10 cellular contexts compared by ENCODE assay signal in genomic region chr17:18267927-18268711, GRCh38. TPM values are rescaled to one million over a fixed set of nuclear protein-coding genes. Genes with fewer than 3 reads are reported as not detected.
A peak's percentile ranks its signal among the peaks of the same experiment; 100 is the strongest.
DNase-seq lines count a peak whose midpoint lies in the region; ATAC-seq and TF ChIP-seq lines count a peak whose summit lies in the region.
"Had no signal": no experiment of that assay in that cellular context is flagged by ENCODE, and none has a peak within 500 bp of the region (broad histone marks: within the 10 kb centered on the region; RNA-seq: fewer than 3 reads in every experiment).

No MANE protein-coding gene starts in this region.

- no peaks in the 10 kb centered on the region for H3K9me3 Mint-ChIP-seq in Caco-2 (ENCODE audit: unreplicated experiment)
- no peaks in the 10 kb centered on the region for H3K9me3 Mint-ChIP-seq in osteocyte (ENCODE audit: unreplicated experiment)

- TF ChIP-seq CTCF in Caco-2 (IDR thresholded peaks at IDR 0.05; ENCODE audit: insufficient read depth in 1 of 2, low read depth in 1 of 2, low read length in 1 of 2, severe bottlenecking in 1 of 2, unreplicated experiment in 1 of 2) = no peak
- TF ChIP-seq CTCF in IMR-90 (conservative IDR thresholded peaks at IDR 0.05; ENCODE audit: low read depth, low read length) = no peak
- no peak for TF ChIP-seq CTCF in lower lobe of right lung (IDR thresholded peaks at IDR 0.05)
- TF ChIP-seq CTCF in osteocyte (IDR thresholded peaks at IDR 0.05) = no peak

- no peak overlapping the region for H3K4me2 ChIP-seq in IMR-90 (ENCODE audit: low read depth, low read length)

- CTCF ChIA-PET in Caco-2 (lab: Charles Lee) = interaction anchor here (0.6 kb wide), 1 partner anchor 28 kb away, joined by 3 read pairs; no protein-coding TSS in a partner anchor
- CTCF ChIA-PET in IMR-90 (lab: Yijun Ruan, JAX) = interaction anchor here (0.6 kb wide), 1 partner anchor 8 kb away, joined by 7 read pairs; no protein-coding TSS in a partner anchor

- H3K27me3 ChIP-seq in Caco-2 (replicated peaks; ENCODE audit: control insufficient read depth, insufficient read depth, low read length) = no peaks in the 10 kb centered on the region
- H3K27me3 ChIP-seq in IMR-90 (ENCODE audit: control insufficient read depth, insufficient read depth, low read length) = no peaks in the 10 kb centered on the region
- no peaks in the 10 kb centered on the region for H3K27me3 ChIP-seq in ectodermal cell (ENCODE audit: control insufficient read depth, insufficient read depth, low read length, poor library complexity, severe bottlenecking)
- no peaks in the 10 kb centered on the region for H3K27me3 ChIP-seq in lower lobe of right lung (ENCODE audit: low read depth)
- H3K27me3 ChIP-seq: uterus had no signal

- peaks cover 49% of the 10 kb centered on the region for H3K36me3 Mint-ChIP-seq in Caco-2 (ENCODE audit: insufficient read depth, unreplicated experiment)
- H3K36me3 Mint-ChIP-seq in osteocyte (ENCODE audit: unreplicated experiment) = peaks cover 12% of the 10 kb centered on the region

- in situ Hi-C loops in IMR-90 (cut with MboI; ENCODE audit: low sequenced_read_pairs) (no loop called here), KBM-7 (cut with MboI; ENCODE audit: low pct_unique_long_range_greater_than_20kb, low sequenced_read_pairs) (no loop called here)

- H3K36me3 ChIP-seq in Caco-2 (ENCODE audit: control insufficient read depth, insufficient read depth, low read length) (no peaks in the 10 kb centered on the region), IMR-90 (ENCODE audit: control insufficient read depth, insufficient read depth, low read length) (peaks cover 27% of the 10 kb centered on the region), ectodermal cell (ENCODE audit: control insufficient read depth, insufficient read depth, low read length) (peaks cover 5% of the 10 kb centered on the region), lower lobe of right lung (peaks cover 28% of the 10 kb centered on the region)
- H3K36me3 ChIP-seq: uterus had no signal

- H2AK5ac ChIP-seq in IMR-90 (ENCODE audit: low read depth, low read length) = peak overlapping the region; percentile 57; the same call in 1 of the 2 replicates

- peak overlapping the region; percentile 41; the same call in 1 of the 2 replicates for H2BK20ac ChIP-seq in IMR-90 (ENCODE audit: low read depth, low read length)

- peak overlapping the region; percentile 35 to 45; a peak in 1 of 4 replicates for H4K8ac ChIP-seq in IMR-90 (ENCODE audit: low read depth in 2 of 2, low read length in 2 of 2)

- peaks cover 22% of the 10 kb centered on the region for H3K9me1 ChIP-seq in IMR-90 (ENCODE audit: insufficient read depth, low read length)

- POLR2A ChIA-PET in Caco-2 (lab: Charles Lee) = interaction anchor here (0.6 to 1.0 kb wide), 4 partner anchors 9 to 85 kb away, joined by 3 to 4 read pairs (median 3); no protein-coding TSS in a partner anchor
- POLR2A ChIA-PET in IMR-90 (lab: Charles Lee; ENCODE audit: unreplicated experiment) = no interaction called here

- H2AFZ ChIP-seq in IMR-90 (replicated peaks; ENCODE audit: low read length, poor library complexity) = peak overlapping the region; percentile 44

- H3K14ac ChIP-seq in IMR-90 (replicated peaks; ENCODE audit: low read depth, low read length) = peak overlapping the region; percentile 44

- 0 out of 2 replicates have a peak overlapping the region, but pooled peaks have one; percentile 19 for H4K91ac ChIP-seq in IMR-90 (ENCODE audit: insufficient read depth, low read depth, low read length)

- TF ChIP-seq POLR2A in IMR-90 (IDR thresholded peaks at IDR 0.05; ENCODE audit: low read depth, low read length) = no peak

- no peak overlapping the region for H3K9ac ChIP-seq in IMR-90 (ENCODE audit: low read depth, low read length)

- BruUV-seq in Caco-2 (replicated peaks; lab: Mats Ljungman, UMichigan) = no TSS peak
- no TSS peak for BruUV-seq in IMR-90 (replicated peaks; lab: Mats Ljungman, UMichigan)

- H2BK120ac ChIP-seq in IMR-90 (ENCODE audit: low read depth, low read length) = peak overlapping the region; percentile 6; the same call in 1 of the 2 replicates

- ATAC-seq in IMR-90 (ENCODE audit: low read depth) (peak; percentile 85), lower lobe of right lung (peak; percentile 20 to 29)

- dilution Hi-C loops in IMR-90 (cut with HindIII; ENCODE audit: low sequenced_read_pairs, unreplicated experiment) = no loop called here

- peaks cover 6% of the 10 kb centered on the region for H3K4me1 Mint-ChIP-seq in Caco-2 (ENCODE audit: low read depth, unreplicated experiment)
- peaks cover 1% of the 10 kb centered on the region for H3K4me1 Mint-ChIP-seq in osteocyte (ENCODE audit: unreplicated experiment)

- H3K27ac ChIP-seq in IMR-90 (ENCODE audit: insufficient read depth, low read length) (no peak overlapping the region), ectodermal cell (ENCODE audit: insufficient read depth, low read depth, low read length, poor library complexity, severe bottlenecking) (peak overlapping the region; percentile 2), lower lobe of right lung (no peak overlapping the region)
- H3K27ac ChIP-seq: uterus had no signal

- TF ChIP-seq RAD21 in IMR-90 (IDR thresholded peaks at IDR 0.05; ENCODE audit: low read length) = no peak

- H2AK9ac ChIP-seq in IMR-90 (replicated peaks; ENCODE audit: low read depth, low read length, poor library complexity) = peak overlapping the region; percentile 86

- no peak overlapping the region for H3K56ac ChIP-seq in IMR-90 (ENCODE audit: extremely low read depth, insufficient read depth, low read length)

- DNase-seq in Caco-2 = no peak
- peak; percentile 73 for DNase-seq in IMR-90
- no peak for DNase-seq in lower lobe of right lung
- DNase-seq in dedifferentiated amniotic fluid mesenchymal stem cell (ENCODE audit: extremely low spot score) = no peak
- DNase-seq in AG08396 (ENCODE audit: low spot score) = no peak
- DNase-seq in KBM-7 = no peak
- no peak for DNase-seq in osteocyte (ENCODE audit: extremely low spot score, unreplicated experiment)
- DNase-seq: cortex of kidney, uterus had no signal

- H3K9me3 ChIP-seq in Caco-2 = no peaks in the 10 kb centered on the region
- H3K9me3 ChIP-seq in IMR-90 (ENCODE audit: control insufficient read depth, insufficient read depth, low read length) = no peaks in the 10 kb centered on the region
- no peaks in the 10 kb centered on the region for H3K9me3 ChIP-seq in ectodermal cell (ENCODE audit: control insufficient read depth, low read length)
- H3K9me3 ChIP-seq in lower lobe of right lung = no peaks in the 10 kb centered on the region
- H3K9me3 ChIP-seq: uterus had no signal

- WGBS in IMR-90 (ENCODE audit: extremely low coverage in 2 of 2, insufficient read length in 1 of 2), 2 experiments = 75% methylated on average over 4 of the region's 14 CpGs; no CpG with 5 or more reads in 1 of the 2 experiments
- 51 to 53% methylated on average over 14 of the region's 14 CpGs for WGBS in ectodermal cell, 2 experiments

- H3K27me3 Mint-ChIP-seq in Caco-2 (ENCODE audit: insufficient read depth, unreplicated experiment) (no peaks in the 10 kb centered on the region), osteocyte (ENCODE audit: unreplicated experiment) (no peaks in the 10 kb centered on the region)

- H3K23ac ChIP-seq in IMR-90 (ENCODE audit: low read depth, low read length) = peak overlapping the region; percentile 59

- no peak overlapping the region for H3K4me3 Mint-ChIP-seq in Caco-2 (ENCODE audit: unreplicated experiment)
- H3K4me3 Mint-ChIP-seq in osteocyte (ENCODE audit: unreplicated experiment) = no peak overlapping the region

- H3K4me3 ChIP-seq in Caco-2 (ENCODE audit: low read depth, low read length) (no peak overlapping the region), IMR-90 (ENCODE audit: insufficient read depth, low read depth, low read length) (no peak overlapping the region), ectodermal cell (ENCODE audit: insufficient read depth, low read depth, low read length) (no peak overlapping the region), lower lobe of right lung (no peak overlapping the region)
- H3K4me3 ChIP-seq: uterus had no signal

- intact Hi-C loops in Caco-2 (cut with micrococcal nuclease; ENCODE audit: unreplicated experiment) = no loop called here
- intact Hi-C loops in IMR-90 (cut with micrococcal nuclease) = no loop called here
- intact Hi-C loops in lower lobe of right lung (cut with DNase I) = no loop called here

- no peak overlapping the region for H2BK15ac ChIP-seq in IMR-90 (ENCODE audit: low read depth, low read length)

- no peak overlapping the region for H3K18ac ChIP-seq in IMR-90 (ENCODE audit: low read depth, low read length)

- H3K4ac ChIP-seq in IMR-90 (ENCODE audit: low read depth, low read length) = peak overlapping the region; percentile 49

- peak overlapping the region; percentile 35 for H2BK5ac ChIP-seq in IMR-90 (ENCODE audit: low read depth, low read length, poor library complexity, severe bottlenecking)

- H4K20me1 ChIP-seq in IMR-90 (ENCODE audit: insufficient read depth, low read length) = peaks cover 3% of the 10 kb centered on the region; the same call in 1 of the 2 replicates

- H3K4me1 ChIP-seq in Caco-2 = peaks cover 16% of the 10 kb centered on the region
- H3K4me1 ChIP-seq in IMR-90 (ENCODE audit: control insufficient read depth, insufficient read depth, low read length) = peaks cover 13% of the 10 kb centered on the region
- H3K4me1 ChIP-seq in ectodermal cell (ENCODE audit: control insufficient read depth, insufficient read depth, low read length) = no peaks in the 10 kb centered on the region
- peaks cover under 1% of the 10 kb centered on the region for H3K4me1 ChIP-seq in lower lobe of right lung
- H3K4me1 ChIP-seq: uterus had no signal

- H3K79me1 ChIP-seq in IMR-90 (ENCODE audit: low read depth in 1 of 2, low read length in 2 of 2) = peaks cover 0 to 36% of the 10 kb centered on the region in 2 experiments; a peak in 3 of 4 replicates

- no peak overlapping the region for H4K5ac ChIP-seq in IMR-90 (ENCODE audit: low read depth, low read length)

- peak overlapping the region; percentile 73 for H3K27ac Mint-ChIP-seq in Caco-2 (ENCODE audit: unreplicated experiment)
- no peak overlapping the region for H3K27ac Mint-ChIP-seq in osteocyte (ENCODE audit: unreplicated experiment)

RNA-seq across cellular contexts. Expression of gene MIEF2, which starts 7.7 kb away (rescaled TPM):
- total RNA-seq in Caco-2 (2022) (22.3 and 22.8 TPM in 2 replicates), IMR-90 (2012; rRNA removed) (9.1 and 12.2 TPM in 2 replicates), lower lobe of right lung (9.5 TPM), osteocyte (10.8 and 15.3 TPM in 2 replicates)
- polyA plus RNA-seq in IMR-90 (2012; rRNA removed) = 20.7 and 26.6 TPM in 2 replicates
- polyA plus RNA-seq in IMR-90 (2012; cell fraction: cytosol; rRNA removed) = 17.9 and 19.8 TPM in 2 replicates
- 32.6 and 84.0 TPM in 2 replicates for polyA plus RNA-seq in IMR-90 (2012; cell fraction: nucleus; rRNA removed; ENCODE audit: low replicate concordance)
- polyA plus RNA-seq in ectodermal cell (2013, experiment 1 of 4) = 10.3 TPM
- 9.7 TPM for polyA plus RNA-seq in ectodermal cell (2013, experiment 2 of 4)
- 8.4 TPM for polyA plus RNA-seq in ectodermal cell (2013, experiment 3 of 4)
- polyA plus RNA-seq in ectodermal cell (2013, experiment 4 of 4) = 8.4 TPM

RNA-seq across cellular contexts. Expression of gene FLII, which starts 9.6 kb away (rescaled TPM):
- total RNA-seq in Caco-2 (2022) = 343 and 392 TPM in 2 replicates
- 258 and 263 TPM in 2 replicates for total RNA-seq in IMR-90 (2012; rRNA removed)
- polyA plus RNA-seq in IMR-90 (2012; rRNA removed) = 290 and 321 TPM in 2 replicates
- polyA plus RNA-seq in IMR-90 (2012; cell fraction: cytosol; rRNA removed) = 217 and 243 TPM in 2 replicates
- polyA plus RNA-seq in IMR-90 (2012; cell fraction: nucleus; rRNA removed; ENCODE audit: low replicate concordance) = 740 and 1,400 TPM in 2 replicates
- 235 TPM for polyA plus RNA-seq in ectodermal cell (2013, experiment 1 of 4)
- 227 TPM for polyA plus RNA-seq in ectodermal cell (2013, experiment 2 of 4)
- polyA plus RNA-seq in ectodermal cell (2013, experiment 3 of 4) = 168 TPM
- polyA plus RNA-seq in ectodermal cell (2013, experiment 4 of 4) = 178 TPM
- 327 TPM for total RNA-seq in lower lobe of right lung
- total RNA-seq in osteocyte = 212 and 214 TPM in 2 replicates

RNA-seq across cellular contexts. Expression of gene LLGL1, which starts 42.7 kb away (rescaled TPM):
- total RNA-seq in Caco-2 (2022) (39.5 and 41.3 TPM in 2 replicates), IMR-90 (2012; rRNA removed) (34.2 and 40.1 TPM in 2 replicates), lower lobe of right lung (12.0 TPM), osteocyte (43.7 and 45.0 TPM in 2 replicates)
- 52.9 and 57.9 TPM in 2 replicates for polyA plus RNA-seq in IMR-90 (2012; rRNA removed)
- polyA plus RNA-seq in IMR-90 (2012; cell fraction: cytosol; rRNA removed) = 29.8 and 72.4 TPM in 2 replicates
- polyA plus RNA-seq in IMR-90 (2012; cell fraction: nucleus; rRNA removed; ENCODE audit: low replicate concordance) = 53.9 and 145 TPM in 2 replicates
- polyA plus RNA-seq in ectodermal cell (2013, experiment 1 of 4) = 132 TPM
- 132 TPM for polyA plus RNA-seq in ectodermal cell (2013, experiment 2 of 4)
- polyA plus RNA-seq in ectodermal cell (2013, experiment 3 of 4) = 111 TPM
- polyA plus RNA-seq in ectodermal cell (2013, experiment 4 of 4) = 119 TPM

RNA-seq across cellular contexts. Expression of gene TOP3A, which starts 46.7 kb away (rescaled TPM):
- total RNA-seq in Caco-2 (2022) (73.7 and 81.1 TPM in 2 replicates), IMR-90 (2012; rRNA removed) (21.3 and 25.6 TPM in 2 replicates), lower lobe of right lung (31.2 TPM), osteocyte (41.5 and 44.8 TPM in 2 replicates)
- 12.4 and 13.4 TPM in 2 replicates for polyA plus RNA-seq in IMR-90 (2012; rRNA removed)
- 6.9 and 11.3 TPM in 2 replicates for polyA plus RNA-seq in IMR-90 (2012; cell fraction: cytosol; rRNA removed)
- 27.6 and 28.4 TPM in 2 replicates for polyA plus RNA-seq in IMR-90 (2012; cell fraction: nucleus; rRNA removed; ENCODE audit: low replicate concordance)
- polyA plus RNA-seq in ectodermal cell (2013, experiment 1 of 4) = 47.5 TPM
- polyA plus RNA-seq in ectodermal cell (2013, experiment 2 of 4) = 58.6 TPM
- 34.0 TPM for polyA plus RNA-seq in ectodermal cell (2013, experiment 3 of 4)
- polyA plus RNA-seq in ectodermal cell (2013, experiment 4 of 4) = 36.2 TPM

RNA-seq across cellular contexts. Expression of gene SMCR8, which starts 47.0 kb away (rescaled TPM):
- total RNA-seq in Caco-2 (2022) = 28.4 TPM in 2 replicates
- total RNA-seq in IMR-90 (2012; rRNA removed) = 10.6 and 10.9 TPM in 2 replicates
- 7.1 and 7.2 TPM in 2 replicates for polyA plus RNA-seq in IMR-90 (2012; rRNA removed)
- 2.8 and 3.8 TPM in 2 replicates for polyA plus RNA-seq in IMR-90 (2012; cell fraction: cytosol; rRNA removed)
- polyA plus RNA-seq in IMR-90 (2012; cell fraction: nucleus; rRNA removed; ENCODE audit: low replicate concordance) = 6.9 and 10.3 TPM in 2 replicates
- 16.5 TPM for polyA plus RNA-seq in ectodermal cell (2013, experiment 1 of 4)
- polyA plus RNA-seq in ectodermal cell (2013, experiment 2 of 4) = 20.3 TPM
- 13.1 TPM for polyA plus RNA-seq in ectodermal cell (2013, experiment 3 of 4)
- polyA plus RNA-seq in ectodermal cell (2013, experiment 4 of 4) = 14.1 TPM
- 30.1 TPM for total RNA-seq in lower lobe of right lung
- 19.8 and 21.2 TPM in 2 replicates for total RNA-seq in osteocyte
